8 cellular contexts compared by ENCODE assay signal in genomic region chr2:46187112-46187618, GRCh38.
DNase-seq lines count a peak whose midpoint lies in the region; ATAC-seq, FAIRE-seq and TF ChIP-seq lines count a peak whose summit lies in the region.

No MANE protein-coding gene starts in this region.

- H3K9me1 ChIP-seq in endothelial cell of umbilical vein (replicated peaks; ENCODE audit: control insufficient read depth, extremely low read depth, insufficient read depth, low read length), result no peaks in the 10 kb centered on the region

- no peak overlapping the region for H2BK120ac ChIP-seq in neuronal stem cell (ENCODE audit: low read depth, low read length)

- no peaks in the 10 kb centered on the region for H3K27me3 ChIP-seq in Peyer's patch
- no peaks in the 10 kb centered on the region for H3K27me3 ChIP-seq in endothelial cell of umbilical vein (ENCODE audit: control insufficient read depth in 2 of 2, insufficient read depth in 2 of 2, low read length in 2 of 2)
- H3K27me3 ChIP-seq in neuronal stem cell (ENCODE audit: control insufficient read depth in 3 of 3, insufficient read depth in 3 of 3, low read depth in 1 of 3, low read length in 3 of 3), result no peaks in the 10 kb centered on the region

- dilution Hi-C loops in endothelial cell of umbilical vein (cut with MboI; ENCODE audit: extremely low pct_ligation_motif_present, low sequenced_read_pairs), result no loop called here

- no peak overlapping the region for H3K18ac ChIP-seq in neuronal stem cell (ENCODE audit: low read length)

- H3K9me3 ChIP-seq in Peyer's patch, result no peaks in the 10 kb centered on the region
- H3K9me3 ChIP-seq in endothelial cell of umbilical vein (replicated peaks; ENCODE audit: control insufficient read depth, insufficient read depth, low read length), result no peaks in the 10 kb centered on the region
- H3K9me3 ChIP-seq in neuronal stem cell (replicated peaks in 1 of 2; ENCODE audit: control insufficient read depth in 2 of 2, insufficient read depth in 1 of 2, low read depth in 1 of 2, low read length in 2 of 2), result no peaks in the 10 kb centered on the region

- H2BK12ac ChIP-seq in neuronal stem cell (ENCODE audit: low read length), result no peak overlapping the region

- H4K8ac ChIP-seq in neuronal stem cell (ENCODE audit: low read depth, low read length), result no peak overlapping the region

- no peak overlapping the region for H3K23ac ChIP-seq in neuronal stem cell (ENCODE audit: low read depth, low read length, poor library complexity)

- ATAC-seq in GM18505 (IDR thresholded peaks at IDR 0.05; ENCODE audit: unreplicated experiment), result peak; percentile 87
- ATAC-seq in HG02571 (IDR thresholded peaks at IDR 0.05; ENCODE audit: unreplicated experiment), result peak; percentile 73
- peak; percentile 73 for ATAC-seq in sciatic nerve

- H4K20me1 ChIP-seq in endothelial cell of umbilical vein (replicated peaks; ENCODE audit: control insufficient read depth, extremely low read depth, insufficient read depth, low read length), result no peaks in the 10 kb centered on the region

- intact Hi-C loops in endothelial cell of umbilical vein (cut with micrococcal nuclease) (loop anchor here (5.0 kb wide), 1 partner anchor 175 kb away; no protein-coding TSS in a partner anchor), sciatic nerve (cut with DNase I) (no loop called here)

- H2BK15ac ChIP-seq in neuronal stem cell (ENCODE audit: low read length), result no peak overlapping the region

- peak overlapping the region; percentile 47 to 76 (median 64) for H3K27ac ChIP-seq in Peyer's patch
- H3K27ac ChIP-seq in endothelial cell of umbilical vein (ENCODE audit: insufficient read depth, low read depth, low read length), result no peak overlapping the region
- H3K27ac ChIP-seq in neuronal stem cell (replicated peaks; ENCODE audit: low read length), result no peak overlapping the region

- H3K14ac ChIP-seq in neuronal stem cell (ENCODE audit: low read length), result no peak overlapping the region

- WGBS in neuronal stem cell (ENCODE audit: extremely low coverage in 2 of 2, insufficient read length in 2 of 2, insufficient replicate concordance in 1 of 2), 2 donors, result no CpG with 5 or more reads among the region's 6 CpGs

- no peak overlapping the region for H2BK5ac ChIP-seq in neuronal stem cell (ENCODE audit: low read length)

- peak overlapping the region; percentile 43 for H3K9ac ChIP-seq in endothelial cell of umbilical vein (replicated peaks; ENCODE audit: extremely low read depth, insufficient read depth, low read length)
- no peak overlapping the region for H3K9ac ChIP-seq in neuronal stem cell (ENCODE audit: low read depth, low read length, poor library complexity)

- peaks cover 0 to 4% (median 0%) of the 10 kb centered on the region in 3 donors for H3K36me3 ChIP-seq in Peyer's patch
- peaks cover 0 to 12% of the 10 kb centered on the region in 2 experiments for H3K36me3 ChIP-seq in endothelial cell of umbilical vein (ENCODE audit: control insufficient read depth in 2 of 2, extremely low read depth in 1 of 2, insufficient read depth in 2 of 2, low read length in 2 of 2)
- H3K36me3 ChIP-seq in neuronal stem cell (replicated peaks in 1 of 2; ENCODE audit: control insufficient read depth in 2 of 2, insufficient read depth in 2 of 2, low read length in 2 of 2), result no peaks in the 10 kb centered on the region

- TF ChIP-seq POLR2A in GM18505 (IDR thresholded peaks at IDR 0.05; ENCODE audit: borderline replicate concordance, extremely low read depth, insufficient read depth, insufficient read length) (no peak), Peyer's patch (IDR thresholded peaks at IDR 0.05) (no peak), endothelial cell of umbilical vein (IDR thresholded peaks at IDR 0.05; ENCODE audit: low read depth, low read length) (no peak)

- H3K4me1 ChIP-seq in Peyer's patch (peaks cover 0 to 13% (median 0%) of the 10 kb centered on the region in 4 donors), endothelial cell of umbilical vein (ENCODE audit: control insufficient read depth, extremely low read depth, insufficient read depth, low read length) (peaks cover 7% of the 10 kb centered on the region), neuronal stem cell (ENCODE audit: control insufficient read depth in 2 of 2, insufficient read depth in 1 of 2, low read depth in 1 of 2, low read length in 2 of 2) (peaks cover 0 to 2% of the 10 kb centered on the region in 2 donors)

- H3K4me2 ChIP-seq in endothelial cell of umbilical vein (ENCODE audit: insufficient read depth, low read length), result peak overlapping the region; percentile 37
- H3K4me2 ChIP-seq in neuronal stem cell (ENCODE audit: insufficient read depth, low read length, poor library complexity, severe bottlenecking), result no peak overlapping the region

- H4K91ac ChIP-seq in neuronal stem cell (ENCODE audit: low read depth, low read length, poor library complexity), result no peak overlapping the region

- no peaks in the 10 kb centered on the region for H3K79me1 ChIP-seq in neuronal stem cell (ENCODE audit: low read depth, low read length)

- POLR2A ChIA-PET in endothelial cell of umbilical vein (lab: Charles Lee), result interaction anchor here (0.7 kb wide), 1 partner anchor 124 kb away, joined by 4 read pairs; no protein-coding TSS in a partner anchor

- no peak for TF ChIP-seq CTCF in Peyer's patch (IDR thresholded peaks at IDR 0.05)
- TF ChIP-seq CTCF in endothelial cell of umbilical vein (IDR thresholded peaks at IDR 0.05; ENCODE audit: extremely low read depth in 1 of 2, insufficient read depth in 1 of 2, low read depth in 1 of 2, low read length in 2 of 2), result no peak
- no peak for TF ChIP-seq CTCF in D721Med (IDR thresholded peaks at IDR 0.05; ENCODE audit: insufficient read depth, missing control alignments)

- H3K4ac ChIP-seq in neuronal stem cell (ENCODE audit: low read length), result no peak overlapping the region

- BruUV-seq in endothelial cell of umbilical vein (replicated peaks; lab: Mats Ljungman, UMichigan), result no TSS peak

- no peak overlapping the region for H2AK5ac ChIP-seq in neuronal stem cell (ENCODE audit: low read depth, low read length)

- H3K79me2 ChIP-seq in endothelial cell of umbilical vein (ENCODE audit: control insufficient read depth, insufficient read depth, low read length), result no peaks in the 10 kb centered on the region

- CTCF ChIA-PET in endothelial cell of umbilical vein (lab: Charles Lee), result interaction anchor here (1.0 to 1.6 kb wide), 5 partner anchors 8 to 176 kb away, joined by 3 to 4 read pairs (median 3); no protein-coding TSS in a partner anchor

- H3K4me3 ChIP-seq in Peyer's patch (peak overlapping the region in 2 of 4 donors; percentile 32 to 34), endothelial cell of umbilical vein (replicated peaks in 1 of 3; ENCODE audit: insufficient read depth in 1 of 3, low read depth in 1 of 3, low read length in 3 of 3) (no peak overlapping the region), neuronal stem cell (ENCODE audit: low read length in 2 of 2) (no peak overlapping the region)

- no peak overlapping the region for H2AFZ ChIP-seq in endothelial cell of umbilical vein (ENCODE audit: low read depth, low read length)
- H2AFZ ChIP-seq in neuronal stem cell (ENCODE audit: low read length), result no peak overlapping the region

- DNase-seq in Peyer's patch (peak in 2 of 3 donors; percentile 51 to 59), endothelial cell of umbilical vein (ENCODE audit: low read depth, low spot score) (peak; percentile 70), sciatic nerve (ENCODE audit: low spot score) (no peak), D721Med (ENCODE audit: insufficient read length, low spot score) (no peak), NCI-H1105 treated with DMSO at 0.1 percent for 48 hours (lab: John Stamatoyannopoulos, UW) (no peak), neuronal stem cell (ENCODE audit: low spot score) (no peak)

- FAIRE-seq in endothelial cell of umbilical vein (lab: Jason Lieb, UNC), result peak; percentile 83
- FAIRE-seq in D721Med (lab: Jason Lieb, UNC), result no peak

TF ChIP-seq in endothelial cell of umbilical vein, 7 proteins besides CTCF, POLR2A, EP300 and RAD21:
- no peak for TF ChIP-seq EZH2 (IDR thresholded peaks at IDR 0.05; ENCODE audit: borderline replicate concordance, low read depth, low read length, severe bottlenecking)
- no peak for TF ChIP-seq MYC (IDR thresholded peaks at IDR 0.05; ENCODE audit: low read depth, low read length)
- no peak for TF ChIP-seq GATA2 (IDR thresholded peaks at IDR 0.05; ENCODE audit: insufficient read depth, insufficient read length, low read depth, low read length)
- no peak for TF ChIP-seq MAX (IDR thresholded peaks at IDR 0.05; ENCODE audit: insufficient read depth, insufficient read length)
- TF ChIP-seq JUN (IDR thresholded peaks at IDR 0.05; ENCODE audit: borderline replicate concordance, insufficient read depth, insufficient read length, low read depth), result no peak
- no peak for TF ChIP-seq FOS (IDR thresholded peaks at IDR 0.05; ENCODE audit: borderline replicate concordance, insufficient read depth, low read length)
- no peak for TF ChIP-seq POLR2AphosphoS5 (IDR thresholded peaks at IDR 0.05; ENCODE audit: insufficient read depth, low read depth, low read length)

Comparison
In these comparisons a context has a peak if more than half of its experiments do, and no peak if none do; other contexts are left out.
1. DNase-seq: peak in Peyer's patch (2 of 3) and endothelial cell of umbilical vein (single experiment); none in sciatic nerve (single experiment), D721Med (single experiment), NCI-H1105 treated with DMSO at 0.1 percent for 48 hours (single experiment) and neuronal stem cell (single experiment).
2. H3K27ac ChIP-seq: peak in Peyer's patch (4 of 4); none in endothelial cell of umbilical vein (single experiment) and neuronal stem cell (single experiment).
3. Peak in every context shown above with its lines, with median percentiles within 50 percentile points of each other: ATAC-seq.